ENCODE assay signal across 9 cellular contexts in genomic region chr1:212485895-212486590, GRCh38. TPM values are rescaled to one million over a fixed set of nuclear protein-coding genes. Genes with fewer than 3 reads are reported as not detected.
A peak's percentile ranks its signal among the peaks of the same experiment; 100 is the strongest.
DNase-seq lines count a peak whose midpoint lies in the region; ATAC-seq lines count a peak whose summit lies in the region.
"Had no signal": no experiment of that assay in that cellular context is flagged by ENCODE, and none has a peak within 500 bp of the region (broad histone marks: within the 10 kb centered on the region; RNA-seq: fewer than 3 reads in every experiment).

No MANE protein-coding gene starts in this region.

- intact Hi-C loops in activated T-helper 1 cell treated with anti-CD3 and anti-CD28 coated beads, Interleukin-12 subunit alpha, Interleukin-12 subunit beta, Interleukin-2, Interleukin-4 antibody, amounts not matched to agents 30 ng/mL and 10 ng/mL and 1 ng/mL, durations not matched to agents 14 hours and 24 hours and 36 hours (cut with micrococcal nuclease), result no loop called here

- H3K18ac ChIP-seq in trophoblast cell (ENCODE audit: low read length), result peak overlapping the region; percentile 66

- no peak overlapping the region for H3K4me3 Mint-ChIP-seq in activated T-helper 1 cell treated with anti-CD3 and anti-CD28 coated beads, Interleukin-12 subunit alpha, Interleukin-12 subunit beta, Interleukin-2, Interleukin-4 antibody, amounts not matched to agents 30 ng/mL and 10 ng/mL and 1 ng/mL, durations not matched to agents 14 hours and 24 hours and 36 hours
- H3K4me3 Mint-ChIP-seq: stimulated activated naive CD8-positive, alpha-beta T cell treated with anti-CD3 and anti-CD28 coated beads, Interleukin-15, Interleukin-2, amounts not matched to agents 100 ng/mL and 50 ng/mL, for 24 hours had no signal

- peak overlapping the region; percentile 71 for H2BK120ac ChIP-seq in trophoblast cell (ENCODE audit: insufficient read depth, low read length, poor library complexity)

- peaks cover 32 to 42% of the 10 kb centered on the region in 2 experiments for H3K4me1 ChIP-seq in trophoblast cell (ENCODE audit: control insufficient read depth in 1 of 2, insufficient read depth in 2 of 2, low read length in 2 of 2)

- peak; percentile 92 for ATAC-seq in esophagus mucosa
- ATAC-seq in GM21390 (IDR thresholded peaks at IDR 0.05; ENCODE audit: unreplicated experiment), result no peak

- H2AFZ ChIP-seq in trophoblast cell (ENCODE audit: insufficient read depth, low read length, poor library complexity), result peak overlapping the region; percentile 42

- peak overlapping the region; percentile 91 for H2BK5ac ChIP-seq in trophoblast cell (ENCODE audit: low read depth, low read length, poor library complexity)

- peak overlapping the region; percentile 26 for H3K4me2 ChIP-seq in trophoblast cell (ENCODE audit: low read length)

- no peaks in the 10 kb centered on the region for H3K9me3 Mint-ChIP-seq in activated T-helper 1 cell treated with anti-CD3 and anti-CD28 coated beads, Interleukin-12 subunit alpha, Interleukin-12 subunit beta, Interleukin-2, Interleukin-4 antibody, amounts not matched to agents 30 ng/mL and 10 ng/mL and 1 ng/mL, durations not matched to agents 14 hours and 24 hours and 36 hours
- H3K9me3 Mint-ChIP-seq: stimulated activated naive CD8-positive, alpha-beta T cell treated with anti-CD3 and anti-CD28 coated beads, Interleukin-15, Interleukin-2, amounts not matched to agents 100 ng/mL and 50 ng/mL, for 24 hours had no signal

- H3K4me3 ChIP-seq in trophoblast cell (ENCODE audit: low read depth, low read length), result no peak overlapping the region

- DNase-seq in DMS 273 treated with DMSO at 0.1 percent for 48 hours (lab: John Stamatoyannopoulos, UW) (peak; percentile 51), HPDE6-E6E7 (ENCODE audit: extremely low spot score) (peak; percentile 95), RKO (ENCODE audit: low spot score) (peak; percentile 89), trophoblast cell (peak; percentile 99 to 100), pons (ENCODE audit: low spot score) (no peak)
- DNase-seq in activated T-helper 1 cell treated with anti-CD3 and anti-CD28 coated beads, Interleukin-12 subunit alpha, Interleukin-12 subunit beta, Interleukin-2, Interleukin-4 antibody, amounts not matched to agents 30 ng/mL and 10 ng/mL and 1 ng/mL, durations not matched to agents 14 hours and 24 hours and 36 hours (ENCODE audit: low spot score), result no peak

- H3K4ac ChIP-seq in trophoblast cell (ENCODE audit: low read depth, low read length), result no peak overlapping the region

- H4K8ac ChIP-seq in trophoblast cell (ENCODE audit: low read depth, low read length), result peak overlapping the region; percentile 48

- no peak overlapping the region for H4K12ac ChIP-seq in trophoblast cell (ENCODE audit: low read depth, low read length)

- peak overlapping the region; percentile 86 for H3K27ac ChIP-seq in trophoblast cell (ENCODE audit: low read depth, low read length)

- peaks cover 30% of the 10 kb centered on the region for H3K79me1 ChIP-seq in trophoblast cell (ENCODE audit: low read length)

- H3K9ac ChIP-seq in trophoblast cell (ENCODE audit: low read length), result no peak overlapping the region

- peak overlapping the region; percentile 95 for H2BK12ac ChIP-seq in trophoblast cell (ENCODE audit: low read length)

- H3K23ac ChIP-seq in trophoblast cell (ENCODE audit: low read length), result no peak overlapping the region

- H3K36me3 Mint-ChIP-seq in activated T-helper 1 cell treated with anti-CD3 and anti-CD28 coated beads, Interleukin-12 subunit alpha, Interleukin-12 subunit beta, Interleukin-2, Interleukin-4 antibody, amounts not matched to agents 30 ng/mL and 10 ng/mL and 1 ng/mL, durations not matched to agents 14 hours and 24 hours and 36 hours (ENCODE audit: low read depth), result no peaks in the 10 kb centered on the region

- H3K9me3 ChIP-seq in trophoblast cell (ENCODE audit: insufficient read depth, low read depth, low read length), result no peaks in the 10 kb centered on the region

- H3K14ac ChIP-seq in trophoblast cell (ENCODE audit: low read length), result peak overlapping the region; percentile 63

- peak overlapping the region; percentile 87 for H4K91ac ChIP-seq in trophoblast cell (ENCODE audit: low read depth, low read length)

- H3K27me3 ChIP-seq in trophoblast cell (ENCODE audit: insufficient read depth, low read length), result no peaks in the 10 kb centered on the region

- peaks cover 12% of the 10 kb centered on the region for H3K27me3 Mint-ChIP-seq in activated T-helper 1 cell treated with anti-CD3 and anti-CD28 coated beads, Interleukin-12 subunit alpha, Interleukin-12 subunit beta, Interleukin-2, Interleukin-4 antibody, amounts not matched to agents 30 ng/mL and 10 ng/mL and 1 ng/mL, durations not matched to agents 14 hours and 24 hours and 36 hours (ENCODE audit: insufficient read depth)
- H3K27me3 Mint-ChIP-seq: stimulated activated naive CD8-positive, alpha-beta T cell treated with anti-CD3 and anti-CD28 coated beads, Interleukin-15, Interleukin-2, amounts not matched to agents 100 ng/mL and 50 ng/mL, for 24 hours had no signal

- no CpG with 5 or more reads among the region's 9 CpGs for WGBS in trophoblast cell (ENCODE audit: extremely low coverage, insufficient coverage, insufficient read length)

- H3K36me3 ChIP-seq in trophoblast cell (ENCODE audit: control insufficient read depth in 1 of 2, insufficient read depth in 2 of 2, low read length in 2 of 2), result no peaks in the 10 kb centered on the region

- peaks cover 12% of the 10 kb centered on the region for H3K4me1 Mint-ChIP-seq in activated T-helper 1 cell treated with anti-CD3 and anti-CD28 coated beads, Interleukin-12 subunit alpha, Interleukin-12 subunit beta, Interleukin-2, Interleukin-4 antibody, amounts not matched to agents 30 ng/mL and 10 ng/mL and 1 ng/mL, durations not matched to agents 14 hours and 24 hours and 36 hours (ENCODE audit: low read depth)

- peak overlapping the region; percentile 57 for H2AK5ac ChIP-seq in trophoblast cell (ENCODE audit: low read length)

- H3K27ac Mint-ChIP-seq in activated T-helper 1 cell treated with anti-CD3 and anti-CD28 coated beads, Interleukin-12 subunit alpha, Interleukin-12 subunit beta, Interleukin-2, Interleukin-4 antibody, amounts not matched to agents 30 ng/mL and 10 ng/mL and 1 ng/mL, durations not matched to agents 14 hours and 24 hours and 36 hours, result no peak overlapping the region
- H3K27ac Mint-ChIP-seq: stimulated activated naive CD8-positive, alpha-beta T cell treated with anti-CD3 and anti-CD28 coated beads, Interleukin-15, Interleukin-2, amounts not matched to agents 100 ng/mL and 50 ng/mL, for 24 hours had no signal

- no peaks in the 10 kb centered on the region for H3K79me2 ChIP-seq in trophoblast cell (ENCODE audit: control insufficient read depth, insufficient read depth, low read length, poor library complexity)

RNA-seq across cellular contexts. Expression of gene NENF, which starts 53.3 kb away (rescaled TPM):
- 40.9 TPM for total RNA-seq in esophagus mucosa
- 18.4 and 19.1 TPM in 2 replicates for polyA plus RNA-seq in trophoblast cell (2013)
- total RNA-seq in activated T-helper 1 cell treated with anti-CD3 and anti-CD28 coated beads, Interleukin-12 subunit alpha, Interleukin-12 subunit beta, Interleukin-2, Interleukin-4 antibody, amounts not matched to agents 30 ng/mL and 10 ng/mL and 1 ng/mL, durations not matched to agents 14 hours and 24 hours and 36 hours, result 29.7 and 32.5 TPM in 2 replicates

Comparison
In these comparisons a context has a peak if more than half of its experiments do, and no peak if none do; other contexts are left out.
1. DNase-seq: peak in DMS 273 treated with DMSO at 0.1 percent for 48 hours (single experiment), HPDE6-E6E7 (single experiment), RKO (single experiment) and trophoblast cell (2 of 2); none in activated T-helper 1 cell treated with anti-CD3 and anti-CD28 coated beads, Interleukin-12 subunit alpha, Interleukin-12 subunit beta, Interleukin-2, Interleukin-4 antibody, amounts not matched to agents 30 ng/mL and 10 ng/mL and 1 ng/mL, durations not matched to agents 14 hours and 24 hours and 36 hours (single experiment) and pons (single experiment).